ENCODE assay signal across 19 cellular contexts in genomic region chr7:47691974-47692373, GRCh38.
"Had no signal": no experiment of that assay in that cellular context is flagged by ENCODE, and none has a peak within 500 bp of the region (broad histone marks: within the 10 kb centered on the region; RNA-seq: fewer than 3 reads in every experiment).

No MANE protein-coding gene starts in this region.

- H3K36me3 Mint-ChIP-seq: activated naive CD8-positive, alpha-beta T cell treated with anti-CD3 and anti-CD28 coated beads, Interleukin-2, amount 10 ng/mL, durations not matched to agents 7 days and 5 days; naive thymus-derived CD8-positive, alpha-beta T cell had no signal

- H3K27ac Mint-ChIP-seq: activated naive CD8-positive, alpha-beta T cell treated with anti-CD3 and anti-CD28 coated beads, Interleukin-2, amount 10 ng/mL, durations not matched to agents 7 days and 5 days; activated T-helper 1 cell treated with anti-CD3 and anti-CD28 coated beads, Interleukin-12 subunit alpha, Interleukin-12 subunit beta, Interleukin-2, Interleukin-4 antibody, amounts not matched to agents 30 ng/mL and 10 ng/mL and 1 ng/mL, durations not matched to agents 14 hours and 24 hours and 36 hours; effector memory CD8-positive, alpha-beta T cell; progenitor cell of endocrine pancreas had no signal

- H3K27me3 ChIP-seq: breast epithelium, right atrium auricular region, testis, vagina had no signal

- H3K4me3 ChIP-seq: breast epithelium, mucosa of descending colon, right atrium auricular region, testis, vagina had no signal

- H3K36me3 ChIP-seq: breast epithelium, right atrium auricular region, vagina had no signal

- H3K9me3 ChIP-seq: breast epithelium, mucosa of descending colon, right atrium auricular region, testis, vagina had no signal

- H3K27me3 Mint-ChIP-seq: progenitor cell of endocrine pancreas; stimulated activated naive CD8-positive, alpha-beta T cell treated with anti-CD3 and anti-CD28 coated beads, Interleukin-15, amount 100 ng/mL, for 72 hours had no signal

- H3K9me3 Mint-ChIP-seq: activated naive CD8-positive, alpha-beta T cell treated with anti-CD3 and anti-CD28 coated beads, Interleukin-2, amount 10 ng/mL, durations not matched to agents 7 days and 5 days; activated T-helper 1 cell treated with anti-CD3 and anti-CD28 coated beads, Interleukin-12 subunit alpha, Interleukin-12 subunit beta, Interleukin-2, Interleukin-4 antibody, amounts not matched to agents 30 ng/mL and 10 ng/mL and 1 ng/mL, durations not matched to agents 14 hours and 24 hours and 36 hours; naive thymus-derived CD8-positive, alpha-beta T cell; stimulated activated naive CD8-positive, alpha-beta T cell treated with anti-CD3 and anti-CD28 coated beads, Interleukin-15, amount 100 ng/mL, for 72 hours had no signal

- H3K4me1 ChIP-seq: breast epithelium, vagina had no signal

- DNase-seq: activated naive CD4-positive, alpha-beta T cell; activated naive CD8-positive, alpha-beta T cell treated with anti-CD3 and anti-CD28 coated beads, Interleukin-2, amount 10 ng/mL, durations not matched to agents 7 days and 5 days; cerebellar nuclear complex; dermis blood vessel endothelial cell; effector memory CD8-positive, alpha-beta T cell; mucosa of descending colon; naive thymus-derived CD8-positive, alpha-beta T cell; nucleus accumbens; stimulated activated CD4-positive, alpha-beta T cell treated with anti-CD3 and anti-CD28 coated beads, Interleukin-1b, Interleukin-23, amount 100 ng/mL, for 48 hours; stimulated activated naive CD8-positive, alpha-beta T cell treated with anti-CD3 and anti-CD28 coated beads, Interleukin-15, amount 100 ng/mL, for 72 hours; testis had no signal

- H3K4me1 Mint-ChIP-seq: naive thymus-derived CD8-positive, alpha-beta T cell; stimulated activated naive CD8-positive, alpha-beta T cell treated with anti-CD3 and anti-CD28 coated beads, Interleukin-15, amount 100 ng/mL, for 72 hours had no signal

- H3K27ac ChIP-seq: breast epithelium, epithelial cell of prostate had no signal

- FAIRE-seq: frontal cortex, islet of Langerhans had no signal

- H3K4me3 Mint-ChIP-seq: activated naive CD8-positive, alpha-beta T cell treated with anti-CD3 and anti-CD28 coated beads, Interleukin-2, amount 10 ng/mL, durations not matched to agents 7 days and 5 days; activated T-helper 1 cell treated with anti-CD3 and anti-CD28 coated beads, Interleukin-12 subunit alpha, Interleukin-12 subunit beta, Interleukin-2, Interleukin-4 antibody, amounts not matched to agents 30 ng/mL and 10 ng/mL and 1 ng/mL, durations not matched to agents 14 hours and 24 hours and 36 hours; effector memory CD8-positive, alpha-beta T cell; naive thymus-derived CD8-positive, alpha-beta T cell; stimulated activated naive CD8-positive, alpha-beta T cell treated with anti-CD3 and anti-CD28 coated beads, Interleukin-15, amount 100 ng/mL, for 72 hours had no signal
